ENCODE assay signal across 1 cellular context in the genomic region with DNA sequence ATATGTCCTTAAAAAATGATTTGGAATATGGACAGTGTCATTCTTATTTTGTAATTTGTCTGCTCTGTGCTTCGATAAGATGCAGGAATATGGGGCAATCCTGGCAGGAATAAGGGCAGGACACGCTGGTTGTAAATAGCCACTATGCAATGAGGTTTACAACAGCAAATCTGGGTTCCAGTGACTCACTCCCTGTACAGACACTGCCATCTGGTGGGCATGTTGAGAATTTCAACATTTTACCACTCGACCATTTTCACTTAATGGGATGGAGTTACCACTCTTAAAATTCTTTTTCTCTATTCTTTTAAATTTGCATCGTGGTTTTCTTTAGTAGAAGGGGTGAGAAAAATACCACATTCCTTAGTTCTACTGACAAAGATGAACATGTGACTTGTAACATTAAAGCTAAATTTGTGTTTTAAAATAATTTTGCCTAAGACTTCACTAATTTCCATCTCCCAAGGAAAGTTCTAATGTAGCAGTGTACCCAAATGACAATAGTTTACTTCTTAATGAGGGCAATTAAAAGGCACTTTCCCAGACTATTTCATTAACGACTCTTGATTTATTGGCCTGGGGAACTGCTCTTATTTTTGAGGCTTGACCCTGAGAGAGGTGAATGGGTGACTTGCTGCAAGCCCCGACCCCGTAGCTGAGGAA.
TF ChIP-seq lines count a peak whose summit lies in the region.

No MANE protein-coding gene starts in this region.

TF ChIP-seq in HCT116, 20 proteins besides CTCF, POLR2A, EP300 and RAD21 (continued from another document):
- TF ChIP-seq YY1 (IDR thresholded peaks at IDR 0.05; ENCODE audit: extremely low read depth, insufficient replicate concordance, low read depth, low read length) (peak; percentile 8), CBX3 (IDR thresholded peaks at IDR 0.05; ENCODE audit: low read depth) (no peak), CEBPB (IDR thresholded peaks at IDR 0.05; ENCODE audit: low read depth) (0 out of 2 replicates have a peak, but pooled peaks have one; percentile 14), TCF7L2 (IDR thresholded peaks at IDR 0.05; ENCODE audit: borderline replicate concordance, extremely low read depth, insufficient read depth, insufficient read length) (no peak), JUND (IDR thresholded peaks at IDR 0.05) (0 out of 2 replicates have a peak, but pooled peaks have one; percentile 15), EGR1 (IDR thresholded peaks at IDR 0.05; ENCODE audit: low read depth) (no peak), ELF1 (IDR thresholded peaks at IDR 0.05; ENCODE audit: borderline replicate concordance, low read depth) (no peak)
